In the genomic region with DNA sequence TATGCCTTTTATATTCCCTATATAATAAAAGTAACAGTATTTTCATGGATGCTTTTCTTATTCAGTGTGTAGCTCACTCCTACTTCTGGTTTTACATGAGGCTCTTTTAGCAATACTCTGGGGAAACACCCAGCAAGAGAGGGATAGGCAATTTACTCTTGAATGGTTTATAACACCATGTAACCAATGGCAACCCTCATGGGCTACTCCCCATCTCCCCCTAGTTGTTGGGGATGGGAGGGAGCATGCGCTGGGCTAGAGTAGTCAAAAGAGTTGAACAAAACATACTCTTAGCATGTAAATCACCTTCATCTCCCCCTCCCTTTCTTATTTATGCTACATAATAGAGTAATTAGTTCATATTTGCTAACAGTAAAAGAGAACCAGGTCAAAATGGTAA, we compare ENCODE assay signal across 1 cellular context.
TF ChIP-seq lines count a peak whose summit lies in the region.

No MANE protein-coding gene starts in this region.

TF ChIP-seq in H1, 55 proteins besides CTCF, POLR2A, EP300 and RAD21:
- TF ChIP-seq KDM1A (IDR thresholded peaks at IDR 0.05; ENCODE audit: borderline replicate concordance, low read length) (no peak), TBP (IDR thresholded peaks at IDR 0.05; ENCODE audit: low read depth, low read length) (no peak), SIN3A (conservative IDR thresholded peaks at IDR 0.05 in 1 of 2, IDR thresholded peaks at IDR 0.05 in 1 of 2; ENCODE audit: low read depth in 1 of 2, low read length in 2 of 2) (no peak), RBBP5 (IDR thresholded peaks at IDR 0.05; ENCODE audit: borderline replicate concordance, low read depth, low read length) (no peak), HDAC6 (IDR thresholded peaks at IDR 0.05; ENCODE audit: low read depth, low read length) (no peak), POLR2AphosphoS5 (IDR thresholded peaks at IDR 0.05; ENCODE audit: low read depth, low read length) (no peak), CTBP2 (IDR thresholded peaks at IDR 0.05; ENCODE audit: borderline replicate concordance, insufficient read depth, insufficient read length, low read length) (no peak), YY1 (IDR thresholded peaks at IDR 0.05; ENCODE audit: low read depth, low read length) (no peak), TAF7 (optimal IDR thresholded peaks at IDR 0.05; ENCODE audit: borderline replicate concordance, low read depth, low read length) (no peak), SP1 (IDR thresholded peaks at IDR 0.05; ENCODE audit: low read depth, low read length) (no peak), KDM4A (IDR thresholded peaks at IDR 0.05; ENCODE audit: low read depth, low read length, severe bottlenecking) (no peak), CEBPB (IDR thresholded peaks at IDR 0.05; ENCODE audit: low read depth, low read length) (no peak), SIRT6 (IDR thresholded peaks at IDR 0.05; ENCODE audit: low read length) (no peak), RFX5 (IDR thresholded peaks at IDR 0.05; ENCODE audit: borderline replicate concordance, low read depth, low read length) (no peak), ASH2L (IDR thresholded peaks at IDR 0.05; ENCODE audit: low read length) (no peak), CREB1 (IDR thresholded peaks at IDR 0.05) (no peak), CBX8 (IDR thresholded peaks at IDR 0.05; ENCODE audit: borderline replicate concordance, low read depth, low read length) (no peak)
- TF ChIP-seq, protein P1, sequence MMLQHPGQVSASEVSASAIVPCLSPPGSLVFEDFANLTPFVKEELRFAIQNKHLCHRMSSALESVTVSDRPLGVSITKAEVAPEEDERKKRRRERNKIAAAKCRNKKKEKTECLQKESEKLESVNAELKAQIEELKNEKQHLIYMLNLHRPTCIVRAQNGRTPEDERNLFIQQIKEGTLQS (IDR thresholded peaks at IDR 0.05; ENCODE audit: insufficient read depth, low read depth, low read length), result no peak
